Comparison of ENCODE assay signal across 1 cellular context in genomic region chr15:92410544-92410943, GRCh38.
TF ChIP-seq lines count a peak whose summit lies in the region.

No MANE protein-coding gene starts in this region.

TF ChIP-seq in A549, 52 proteins besides CTCF, POLR2A, EP300 and RAD21 (continued from another document):
- TF ChIP-seq E2F6 (IDR thresholded peaks at IDR 0.05; ENCODE audit: borderline replicate concordance, low read depth), result no peak
- TF ChIP-seq BCL3 (IDR thresholded peaks at IDR 0.05), result no peak
- TF ChIP-seq PHF8 (IDR thresholded peaks at IDR 0.05; ENCODE audit: borderline replicate concordance, low read depth), result no peak
- no peak for TF ChIP-seq NR3C1 (IDR thresholded peaks at IDR 0.05)
- no peak for TF ChIP-seq NPAS2 (CRISPR knock-in tag; IDR thresholded peaks at IDR 0.05; ENCODE audit: borderline replicate concordance)
- TF ChIP-seq JUN (IDR thresholded peaks at IDR 0.05), result no peak
- TF ChIP-seq EHF (CRISPR knock-in tag; IDR thresholded peaks at IDR 0.05), result no peak
- no peak for TF ChIP-seq PBX3 (IDR thresholded peaks at IDR 0.05)
- TF ChIP-seq FOSB (CRISPR knock-in tag; IDR thresholded peaks at IDR 0.05), result no peak
- TF ChIP-seq NFE2L2 (conservative IDR thresholded peaks at IDR 0.05; ENCODE audit: low read length), result no peak
- no peak for TF ChIP-seq CHD2 (IDR thresholded peaks at IDR 0.05; ENCODE audit: low read length, partially characterized antibody)
- TF ChIP-seq SREBF2 (IDR thresholded peaks at IDR 0.05), result no peak
- no peak for TF ChIP-seq RCOR1 (IDR thresholded peaks at IDR 0.05; ENCODE audit: low read depth, low read length)
- no peak for TF ChIP-seq HDAC2 (IDR thresholded peaks at IDR 0.05)
- no peak for TF ChIP-seq FOXS1 (CRISPR knock-in tag; IDR thresholded peaks at IDR 0.05)
- no peak for TF ChIP-seq HES2 (IDR thresholded peaks at IDR 0.05)
- no peak for TF ChIP-seq ZC3H11A (IDR thresholded peaks at IDR 0.05)
TF ChIP-seq in A549: peak in this region for 0.
